ENCODE assay signal across 8 cellular contexts in genomic region chr11:66081505-66081904, GRCh38. TPM values are rescaled to one million over a fixed set of nuclear protein-coding genes. Genes with fewer than 3 reads are reported as not detected.
DNase-seq lines count a peak whose midpoint lies in the region; ATAC-seq, FAIRE-seq and TF ChIP-seq lines count a peak whose summit lies in the region.

No MANE protein-coding gene starts in this region.

- POLR2A ChIA-PET in Panc1 (lab: Charles Lee): no interaction called here
- POLR2A ChIA-PET in A673 (lab: Charles Lee; ENCODE audit: low non-redundant PET): no interaction called here

- no peak for TF ChIP-seq CTCF in Panc1 (IDR thresholded peaks at IDR 0.05)
- no peak for TF ChIP-seq CTCF in A673 (conservative IDR thresholded peaks at IDR 0.05; ENCODE audit: low read depth, low read length)

- H3K27ac ChIP-seq in Panc1 (ENCODE audit: low read length): peak overlapping the region; percentile 12; the same call in 1 of the 2 replicates
- H3K27ac ChIP-seq in A673 (ENCODE audit: low read depth, low read length, poor library complexity, severe bottlenecking): no peak overlapping the region

- intact Hi-C loops in Panc1 (cut with micrococcal nuclease; ENCODE audit: unreplicated experiment) (loop anchor here (5.0 kb wide), 1 partner anchor 56 kb away; no protein-coding TSS in a partner anchor), left ventricle myocardium superior (cut with micrococcal nuclease) (no loop called here), A673 (cut with micrococcal nuclease; ENCODE audit: unreplicated experiment) (no loop called here)

- ATAC-seq in HG03175 (IDR thresholded peaks at IDR 0.05; ENCODE audit: unreplicated experiment): peak; percentile 78
- ATAC-seq in Panc1: 0 out of 2 replicates have a peak, but pooled peaks have one; percentile 18
- peak; percentile 44 for ATAC-seq in left ventricle myocardium superior
- no peak for ATAC-seq in HG03432 (IDR thresholded peaks at IDR 0.05; ENCODE audit: unreplicated experiment)

- peaks cover 50% of the 10 kb centered on the region for H3K4me1 ChIP-seq in Panc1 (ENCODE audit: control insufficient read depth, insufficient read depth, low read length)
- peaks cover 45% of the 10 kb centered on the region for H3K4me1 ChIP-seq in A673 (ENCODE audit: insufficient read depth, low read length, poor library complexity, severe bottlenecking)

- H3K4me3 ChIP-seq in Panc1 (ENCODE audit: low read depth in 2 of 2, low read length in 2 of 2): no peak overlapping the region
- H3K4me3 ChIP-seq in A673 (ENCODE audit: low read depth, low read length, poor library complexity, severe bottlenecking): no peak overlapping the region

- H3K9me3 ChIP-seq in Panc1 (ENCODE audit: control insufficient read depth, insufficient read depth, low read depth, low read length) (no peaks in the 10 kb centered on the region), A673 (ENCODE audit: low read depth, low read length, poor library complexity, severe bottlenecking) (no peaks in the 10 kb centered on the region)

- FAIRE-seq in GM12892 (lab: Jason Lieb, UNC): peak; percentile 86

- in situ Hi-C loops in Panc1 (cut with HindIII; ENCODE audit: low pct_unique_long_range_greater_than_20kb, low sequenced_read_pairs): no loop called here

- H3K27me3 ChIP-seq in Panc1 (ENCODE audit: control insufficient read depth, insufficient read depth, low read length) (no peaks in the 10 kb centered on the region), A673 (replicated peaks; ENCODE audit: insufficient read depth, low read depth, low read length, poor library complexity) (no peaks in the 10 kb centered on the region)

- DNase-seq in GM12892 (ENCODE audit: insufficient read length) (peak; percentile 52), Panc1 (ENCODE audit: low read depth, low spot score) (no peak), left ventricle myocardium superior (peak; percentile 47), A673 (ENCODE audit: low spot score) (no peak)
- DNase-seq in activated effector memory CD4-positive, alpha-beta T cell treated with Interleukin-2 at 50 U/mL for 16 hours: peak; percentile 75
- DNase-seq in stimulated activated CD4-positive, alpha-beta T cell treated with anti-CD3 and anti-CD28 coated beads, Interleukin-4, amount 100 ng/mL, for 1 hour: peak; percentile 52

- H3K36me3 ChIP-seq in Panc1 (ENCODE audit: control insufficient read depth, insufficient read depth, low read length) (no peaks in the 10 kb centered on the region), A673 (ENCODE audit: insufficient read depth, low read length, poor library complexity, severe bottlenecking) (no peaks in the 10 kb centered on the region)

- CTCF ChIA-PET in Panc1 (lab: Charles Lee): interaction anchor here (0.6 to 1.3 kb wide), 2 partner anchors 37 to 183 kb away, joined by 5 to 11 read pairs; no protein-coding TSS in a partner anchor
- CTCF ChIA-PET in A673 (lab: Charles Lee): no interaction called here

- TF ChIP-seq POLR2A in GM12892 (IDR thresholded peaks at IDR 0.05; ENCODE audit: low read depth, low read length): no peak

- BruUV-seq in Panc1 (replicated peaks; lab: Mats Ljungman, UMichigan): no TSS peak
- BruUV-seq in A673 (replicated peaks; lab: Mats Ljungman, UMichigan): no TSS peak

RNA-seq across cellular contexts. Expression of gene PACS1, which starts 11.4 kb away (rescaled TPM):
- polyA plus RNA-seq in GM12892 (2012; ENCODE audit: missing spikeins): 45.4 TPM
- total RNA-seq in Panc1 (2021; ENCODE audit: unreplicated experiment) (91.8 TPM), left ventricle myocardium superior (59.0 TPM), A673 (2021) (75.7 and 79.1 TPM in 2 replicates)
- 106 TPM for polyA plus RNA-seq in Panc1 (2012; ENCODE audit: insufficient read length)

RNA-seq across cellular contexts. Expression of gene SF3B2, which starts 29.3 kb away (rescaled TPM):
- polyA plus RNA-seq in GM12892 (2012; ENCODE audit: missing spikeins): 134 TPM
- total RNA-seq in Panc1 (2021; ENCODE audit: unreplicated experiment) (271 TPM), left ventricle myocardium superior (70.4 TPM), A673 (2021) (357 and 358 TPM in 2 replicates)
- 244 TPM for polyA plus RNA-seq in Panc1 (2012; ENCODE audit: insufficient read length)

RNA-seq across cellular contexts. Expression of gene GAL3ST3, which starts 32.5 kb away (rescaled TPM):
- polyA plus RNA-seq in GM12892 (2012; ENCODE audit: missing spikeins): not detected
- total RNA-seq in Panc1 (2021; ENCODE audit: unreplicated experiment) (not detected), left ventricle myocardium superior (3.5 TPM), A673 (2021) (1.8 and 2.0 TPM in 2 replicates)
- not detected for polyA plus RNA-seq in Panc1 (2012; ENCODE audit: insufficient read length)

RNA-seq across cellular contexts. Expression of gene CATSPER1, which starts 55.2 kb away (rescaled TPM):
- polyA plus RNA-seq in GM12892 (2012; ENCODE audit: missing spikeins): not detected
- total RNA-seq in Panc1 (2021; ENCODE audit: unreplicated experiment) (0.15 TPM), left ventricle myocardium superior (not detected), A673 (2021) (not detected in 2 replicates)
- 0.41 TPM for polyA plus RNA-seq in Panc1 (2012; ENCODE audit: insufficient read length)

Comparison
In these comparisons a context has a peak if more than half of its experiments do, and no peak if none do; other contexts are left out.
1. DNase-seq: peak in GM12892 (single experiment), activated effector memory CD4-positive, alpha-beta T cell treated with Interleukin-2 at 50 U/mL for 16 hours (single experiment), left ventricle myocardium superior (single experiment) and stimulated activated CD4-positive, alpha-beta T cell treated with anti-CD3 and anti-CD28 coated beads, Interleukin-4, amount 100 ng/mL, for 1 hour (single experiment); none in Panc1 (single experiment) and A673 (single experiment).